In genomic region chr11:125155100-125155444, GRCh38 we compare ENCODE assay signal across 1 cellular context.
TF ChIP-seq lines count a peak whose summit lies in the region.

No MANE protein-coding gene starts in this region.

TF ChIP-seq in HepG2, 621 proteins besides CTCF, POLR2A, EP300 and RAD21:
- TF ChIP-seq ZNF687 (CRISPR knock-in tag; IDR thresholded peaks at IDR 0.05) (no peak), DDIT3 (CRISPR knock-in tag; IDR thresholded peaks at IDR 0.05) (no peak), SP1 (IDR thresholded peaks at IDR 0.05) (0 out of 2 replicates have a peak, but pooled peaks have one; percentile 63), SP1 (CRISPR knock-in tag; IDR thresholded peaks at IDR 0.05) (no peak), CREB1 (IDR thresholded peaks at IDR 0.05) (peak; percentile 95), CREB1 (CRISPR knock-in tag; IDR thresholded peaks at IDR 0.05) (no peak), FOXP1 (IDR thresholded peaks at IDR 0.05) (0 out of 2 replicates have a peak, but pooled peaks have one; percentile 35), FOXP1 (CRISPR knock-in tag; IDR thresholded peaks at IDR 0.05) (no peak)
TF ChIP-seq in HepG2: peak in this region for 3.
